ENCODE assay signal across 8 cellular contexts in genomic region chr4:141636077-141636770, GRCh38. TPM values are rescaled to one million over a fixed set of nuclear protein-coding genes. Genes with fewer than 3 reads are reported as not detected.
DNase-seq lines count a peak whose midpoint lies in the region; ATAC-seq, FAIRE-seq and TF ChIP-seq lines count a peak whose summit lies in the region.

Gene IL15, plus strand, starts transcription at chr4:141636583. Its CDS starts 82,882 bp downstream, at chr4:141719465.

- no peak for TF ChIP-seq CTCF in WERI-Rb-1 (IDR thresholded peaks at IDR 0.05; ENCODE audit: low read depth, low read length)
- no peak for TF ChIP-seq CTCF in cardiac fibroblast (IDR thresholded peaks at IDR 0.05; ENCODE audit: low read depth, low read length)
- no peak for TF ChIP-seq CTCF in kidney epithelial cell (IDR thresholded peaks at IDR 0.05; ENCODE audit: insufficient read depth, low read length, poor library complexity, severe bottlenecking)
- no peak for TF ChIP-seq CTCF in D721Med (IDR thresholded peaks at IDR 0.05; ENCODE audit: insufficient read depth, missing control alignments)

- FAIRE-seq in D721Med (lab: Jason Lieb, UNC): no peak

- in situ Hi-C loops in Caki2 (cut with HindIII; ENCODE audit: low pct_unique_long_range_greater_than_20kb, low sequenced_read_pairs): no loop called here

- H3K36me3 ChIP-seq in WERI-Rb-1: no peaks in the 10 kb centered on the region
- no peaks in the 10 kb centered on the region for H3K36me3 ChIP-seq in kidney epithelial cell (ENCODE audit: control insufficient read depth, insufficient read depth, low read length)

- ATAC-seq in GM19468 (IDR thresholded peaks at IDR 0.05; ENCODE audit: extremely low read depth, unreplicated experiment): peak; percentile 41
- ATAC-seq in HG03571 (IDR thresholded peaks at IDR 0.05; ENCODE audit: unreplicated experiment): peak; percentile 66

- no peak within 1 kb of the TSS for H3K27ac ChIP-seq in WERI-Rb-1

- H3K27me3 ChIP-seq in WERI-Rb-1 (ENCODE audit: insufficient read depth, low read depth, severe bottlenecking) (peaks cover 5% of the 10 kb centered on the region), kidney epithelial cell (ENCODE audit: control insufficient read depth, insufficient read depth, low read length) (no peaks in the 10 kb centered on the region)

- H3K4me3 ChIP-seq in WERI-Rb-1 (ENCODE audit: low read depth, low read length): peak within 1 kb of the TSS; percentile 73
- H3K4me3 ChIP-seq in cardiac fibroblast (replicated peaks in 1 of 2; ENCODE audit: low read depth in 2 of 2, low read length in 2 of 2): peak within 1 kb of the TSS; percentile 82 to 92
- peak within 1 kb of the TSS; percentile 64 for H3K4me3 ChIP-seq in kidney epithelial cell (ENCODE audit: low read depth, low read length)

- H3K9me3 ChIP-seq in WERI-Rb-1 (ENCODE audit: severe bottlenecking): no peaks in the 10 kb centered on the region

- peak; percentile 88 for DNase-seq in Caki2 (ENCODE audit: low read depth)
- peak; percentile 44 for DNase-seq in WERI-Rb-1
- peak; percentile 48 to 70 for DNase-seq in cardiac fibroblast (ENCODE audit: low read depth in 2 of 2)
- DNase-seq in kidney epithelial cell (ENCODE audit: low read depth): no peak
- peak in 3 of 4 experiments; percentile 25 to 67 (median 55) for DNase-seq in stimulated activated CD4-positive, alpha-beta T cell treated with anti-CD3 and anti-CD28 coated beads, Interleukin-1b, Interleukin-23, amount 100 ng/mL, for 24 hours (ENCODE audit: low read depth in 4 of 4, low spot score in 1 of 4)
- DNase-seq in D721Med (ENCODE audit: insufficient read length, low spot score): no peak

RNA-seq across cellular contexts. Expression of gene IL15, which starts in this region (rescaled TPM):
- total RNA-seq in Caki2 (2014; rRNA removed; shearing (Covaris generic); ENCODE audit: low replicate concordance): 17.9 and 27.4 TPM in 2 replicates
- total RNA-seq in kidney epithelial cell: 9.0 TPM in 2 replicates

Comparison
In these comparisons a context has a peak if more than half of its experiments do, and no peak if none do; other contexts are left out.
1. DNase-seq: peak in Caki2 (single experiment), WERI-Rb-1 (single experiment), cardiac fibroblast (2 of 2) and stimulated activated CD4-positive, alpha-beta T cell treated with anti-CD3 and anti-CD28 coated beads, Interleukin-1b, Interleukin-23, amount 100 ng/mL, for 24 hours (3 of 4); none in kidney epithelial cell (single experiment) and D721Med (single experiment).
2. Peak in every context shown above with its lines, with median percentiles within 50 percentile points of each other: H3K4me3 ChIP-seq.